ENCODE assay signal across 10 cellular contexts in genomic region chr18:31499157-31499524, GRCh38. TPM values are rescaled to one million over a fixed set of nuclear protein-coding genes. Genes with fewer than 3 reads are reported as not detected.
DNase-seq lines count a peak whose midpoint lies in the region; TF ChIP-seq lines count a peak whose summit lies in the region.
"Had no signal": no experiment of that assay in that cellular context is flagged by ENCODE, and none has a peak within 500 bp of the region (broad histone marks: within the 10 kb centered on the region; RNA-seq: fewer than 3 reads in every experiment).

No MANE protein-coding gene starts in this region.

- H2AFZ ChIP-seq in PC-9 (no peak overlapping the region), neuronal stem cell (ENCODE audit: low read length) (no peak overlapping the region)

- no peak overlapping the region for H2AK5ac ChIP-seq in neuronal stem cell (ENCODE audit: low read depth, low read length)

- no CpG with 5 or more reads among the region's 6 CpGs for WGBS in neuronal stem cell (ENCODE audit: extremely low coverage in 2 of 2, insufficient read length in 2 of 2, insufficient replicate concordance in 1 of 2), 2 donors

- no peak overlapping the region for H2BK12ac ChIP-seq in neuronal stem cell (ENCODE audit: low read length)

- H2BK120ac ChIP-seq in neuronal stem cell (ENCODE audit: low read depth, low read length) = no peak overlapping the region

- no peak overlapping the region for H3K18ac ChIP-seq in neuronal stem cell (ENCODE audit: low read length)

- BruUV-seq in PC-9 (replicated peaks; lab: Mats Ljungman, UMichigan) = TSS peak; percentile 58

- H3K36me3 ChIP-seq in HAP-1 (replicated peaks) (0 out of 2 replicates have a peak, but pooled peaks cover 4% of the 10 kb centered on the region), PC-9 (ENCODE audit: low read depth) (no peaks in the 10 kb centered on the region), neuronal stem cell (replicated peaks in 1 of 2; ENCODE audit: control insufficient read depth in 2 of 2, insufficient read depth in 2 of 2, low read length in 2 of 2) (no peaks in the 10 kb centered on the region)

- POLR2A ChIA-PET in PC-9 (lab: Charles Lee; ENCODE audit: unreplicated experiment) = interaction anchor here (0.6 kb wide), 1 partner anchor 9 kb away, joined by 9 read pairs; no protein-coding TSS in a partner anchor

- H3K4me2 ChIP-seq in PC-9 (peak overlapping the region; percentile 91), neuronal stem cell (ENCODE audit: insufficient read depth, low read length, poor library complexity, severe bottlenecking) (peak overlapping the region; percentile 42)

- in situ Hi-C loops in HAP-1 (cut with MboI; ENCODE audit: low sequenced_read_pairs) = no loop called here

- H2BK15ac ChIP-seq in neuronal stem cell (ENCODE audit: low read length) = no peak overlapping the region

- H3K9me3 ChIP-seq in HAP-1 = no peaks in the 10 kb centered on the region
- H3K9me3 ChIP-seq in PC-9 (ENCODE audit: insufficient read depth, low read depth) = no peaks in the 10 kb centered on the region
- no peaks in the 10 kb centered on the region for H3K9me3 ChIP-seq in neuronal stem cell (replicated peaks in 1 of 2; ENCODE audit: control insufficient read depth in 2 of 2, insufficient read depth in 1 of 2, low read depth in 1 of 2, low read length in 2 of 2)

- DNase-seq in HAP-1 (ENCODE audit: low spot score in 2 of 2) (peak; percentile 5 to 13), PC-9 (no peak), epithelial cell of proximal tubule (ENCODE audit: low read depth) (no peak), neuronal stem cell (ENCODE audit: low spot score) (no peak), 8988T (no peak), GOT3 (lab: John Stamatoyannopoulos, UW) (no peak)
- no peak for DNase-seq in stimulated activated CD4-positive, alpha-beta T cell treated with anti-CD3 and anti-CD28 coated beads, Interleukin-12 subunit alpha, Interleukin-12 subunit beta, amount 100 ng/mL, for 4 hours
- DNase-seq in effector CD8-positive, alpha-beta T cell (lab: John Stamatoyannopoulos, UW) = no peak

- no peak overlapping the region for H4K8ac ChIP-seq in neuronal stem cell (ENCODE audit: low read depth, low read length)

- intact Hi-C loops in PC-9 (cut with micrococcal nuclease; ENCODE audit: unreplicated experiment) = loop anchor here (2.0 kb wide), 2 partner anchors 14 to 74 kb away; no protein-coding TSS in a partner anchor

- H3K27me3 ChIP-seq in HAP-1 (ENCODE audit: low read depth) (no peaks in the 10 kb centered on the region), PC-9 (ENCODE audit: insufficient read depth, low read depth) (no peaks in the 10 kb centered on the region), neuronal stem cell (ENCODE audit: control insufficient read depth in 3 of 3, insufficient read depth in 3 of 3, low read depth in 1 of 3, low read length in 3 of 3) (peaks cover 0 to 63% (median 0%) of the 10 kb centered on the region in 3 experiments)

- H4K20me1 ChIP-seq in PC-9 (ENCODE audit: insufficient read depth) = no peaks in the 10 kb centered on the region

- CTCF ChIA-PET in PC-9 (lab: Charles Lee) = no interaction called here

- H3K4ac ChIP-seq in neuronal stem cell (ENCODE audit: low read length) = no peak overlapping the region

- no peaks in the 10 kb centered on the region for H3K9me2 ChIP-seq in PC-9 (ENCODE audit: insufficient read depth)

- no peaks in the 10 kb centered on the region for H3K79me1 ChIP-seq in neuronal stem cell (ENCODE audit: low read depth, low read length)

- H4K91ac ChIP-seq in neuronal stem cell (ENCODE audit: low read depth, low read length, poor library complexity) = no peak overlapping the region

- H3K23ac ChIP-seq in neuronal stem cell (ENCODE audit: low read depth, low read length, poor library complexity) = no peak overlapping the region

- H3F3A ChIP-seq in PC-9 (ENCODE audit: insufficient read depth, low read depth) = 0 out of 2 replicates have a peak, but pooled peaks cover 3% of the 10 kb centered on the region

- H3K27ac ChIP-seq in PC-9 = peak overlapping the region; percentile 82
- H3K27ac ChIP-seq in neuronal stem cell (replicated peaks; ENCODE audit: low read length) = no peak overlapping the region

- H3K4me3 ChIP-seq in HAP-1 (peak overlapping the region; percentile 71), PC-9 (peak overlapping the region; percentile 96), epithelial cell of proximal tubule (ENCODE audit: low read depth, low read length) (peak overlapping the region; percentile 85), neuronal stem cell (ENCODE audit: low read length in 2 of 2) (no peak overlapping the region)

- no peak overlapping the region for H3K9ac ChIP-seq in neuronal stem cell (ENCODE audit: low read depth, low read length, poor library complexity)

- peaks cover 58% of the 10 kb centered on the region for H3K79me2 ChIP-seq in PC-9 (ENCODE audit: low read depth)

- no peak overlapping the region for H2BK5ac ChIP-seq in neuronal stem cell (ENCODE audit: low read length)

- peaks cover 9% of the 10 kb centered on the region; the same call in 1 of the 2 replicates for H3K4me1 ChIP-seq in HAP-1
- H3K4me1 ChIP-seq in PC-9 (replicated peaks; ENCODE audit: insufficient read depth) = peaks cover 12% of the 10 kb centered on the region
- peaks cover 0 to 4% of the 10 kb centered on the region in 2 donors for H3K4me1 ChIP-seq in neuronal stem cell (ENCODE audit: control insufficient read depth in 2 of 2, insufficient read depth in 1 of 2, low read depth in 1 of 2, low read length in 2 of 2)

- H3K14ac ChIP-seq in neuronal stem cell (ENCODE audit: low read length) = no peak overlapping the region

- TF ChIP-seq CTCF in PC-9 (conservative IDR thresholded peaks at IDR 0.05) (no peak), epithelial cell of proximal tubule (conservative IDR thresholded peaks at IDR 0.05; ENCODE audit: low read depth, low read length) (no peak)

RNA-seq across cellular contexts. Expression of gene DSG2, which starts 1.2 kb away (rescaled TPM):
- total RNA-seq in PC-9 (2021) = 66.0 and 90.1 TPM in 2 replicates
- total RNA-seq in epithelial cell of proximal tubule = 58.8 and 62.1 TPM in 2 replicates
- 26.8 TPM for polyA plus RNA-seq in neuronal stem cell (2013, experiment 1 of 2)
- polyA plus RNA-seq in neuronal stem cell (2013, experiment 2 of 2) = 26.8 TPM

RNA-seq across cellular contexts. Expression of gene DSG3, which starts 51.6 kb away (rescaled TPM):
- total RNA-seq in PC-9 (2021) = 0.10 and 0.13 TPM in 2 replicates
- total RNA-seq in epithelial cell of proximal tubule = not detected in 2 replicates
- not detected for polyA plus RNA-seq in neuronal stem cell (2013, experiment 1 of 2)
- not detected for polyA plus RNA-seq in neuronal stem cell (2013, experiment 2 of 2)
- total RNA-seq: LHCN-M2; T-helper 1 cell treated with Interleukin-12 subunit alpha and Interleukin-12 subunit beta and Interleukin-4 antibody, amounts not matched to agents 30 ng/mL and 1 ng/mL, for 36 hours had no signal

Comparison
In these comparisons a context has a peak if more than half of its experiments do, and no peak if none do; other contexts are left out.
1. DNase-seq: peak in HAP-1 (2 of 2); none in PC-9 (0 of 2), epithelial cell of proximal tubule (single experiment), neuronal stem cell (single experiment), stimulated activated CD4-positive, alpha-beta T cell treated with anti-CD3 and anti-CD28 coated beads, Interleukin-12 subunit alpha, Interleukin-12 subunit beta, amount 100 ng/mL, for 4 hours (single experiment), 8988T (single experiment), effector CD8-positive, alpha-beta T cell (single experiment) and GOT3 (single experiment).
2. H3K4me3 ChIP-seq: peak in HAP-1 (single experiment), PC-9 (single experiment) and epithelial cell of proximal tubule (single experiment); none in neuronal stem cell (0 of 2).